Comparison of ENCODE assay signal across 12 cellular contexts in the genomic region with DNA sequence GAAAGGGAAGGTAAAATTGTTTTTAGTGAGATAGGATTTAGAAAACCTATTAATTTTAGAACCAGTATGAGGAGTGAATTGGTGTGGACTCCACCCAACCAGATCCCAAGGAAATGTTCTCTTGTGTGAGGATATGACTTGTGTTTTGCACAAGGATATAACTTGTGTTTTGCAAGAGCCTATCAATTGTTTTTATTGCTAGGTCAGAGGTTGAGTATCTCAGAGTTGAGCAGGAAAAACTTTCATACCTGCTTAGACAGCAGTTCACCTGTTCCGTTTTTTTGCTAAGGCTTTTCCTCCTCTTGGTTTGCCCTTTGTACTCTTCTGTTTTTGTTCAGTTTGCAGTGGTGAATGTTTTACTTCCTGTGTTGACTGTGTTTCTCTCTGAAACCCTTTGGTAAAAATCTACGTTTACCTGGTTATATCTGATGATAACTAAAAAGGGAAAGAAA. TPM values are rescaled to one million over a fixed set of nuclear protein-coding genes. Genes with fewer than 3 reads are reported as not detected.
DNase-seq lines count a peak whose midpoint lies in the region; ATAC-seq, FAIRE-seq and TF ChIP-seq lines count a peak whose summit lies in the region.
"Had no signal": no experiment of that assay in that cellular context is flagged by ENCODE, and none has a peak within 500 bp of the region (broad histone marks: within the 10 kb centered on the region; RNA-seq: fewer than 3 reads in every experiment).

No MANE protein-coding gene starts in this region.

- no peaks in the 10 kb centered on the region for H3K9me3 Mint-ChIP-seq in CD4-positive, alpha-beta memory T cell

- H3K27ac Mint-ChIP-seq in CD4-positive, alpha-beta memory T cell, result peak overlapping the region; percentile 48 to 93 (median 88)

- peak overlapping the region in 7 of 8 donors; percentile 5 to 76 (median 67) for H3K4me3 Mint-ChIP-seq in CD4-positive, alpha-beta memory T cell

- H3K27me3 Mint-ChIP-seq in CD4-positive, alpha-beta memory T cell, result no peaks in the 10 kb centered on the region

- H3K36me3 Mint-ChIP-seq in CD4-positive, alpha-beta memory T cell, result peaks cover 30 to 56% of the 10 kb centered on the region in 2 donors

- no peak for FAIRE-seq in GM12891 (lab: Jason Lieb, UNC)

- no peak for TF ChIP-seq CTCF in Peyer's patch (IDR thresholded peaks at IDR 0.05)
- no peak for TF ChIP-seq CTCF in neutrophil (IDR thresholded peaks at IDR 0.05)

- H3K4me1 ChIP-seq in CD4-positive, alpha-beta memory T cell (ENCODE audit: insufficient read depth, low read length), result peaks cover 49% of the 10 kb centered on the region
- peaks cover 0 to 57% (median 4%) of the 10 kb centered on the region in 4 donors for H3K4me1 ChIP-seq in Peyer's patch
- H3K4me1 ChIP-seq in duodenal mucosa (ENCODE audit: control insufficient read depth in 1 of 2, insufficient read depth in 2 of 2, low read length in 2 of 2), result peaks cover 31 to 33% of the 10 kb centered on the region in 2 donors
- H3K4me1 ChIP-seq in neutrophil (ENCODE audit: control insufficient read depth in 1 of 2, insufficient read depth in 1 of 2, low read depth in 1 of 2, low read length in 1 of 2), result peaks cover 23 to 25% of the 10 kb centered on the region in 2 experiments

- ATAC-seq in GM18517 (IDR thresholded peaks at IDR 0.05; ENCODE audit: unreplicated experiment) (no peak), HG03025 (IDR thresholded peaks at IDR 0.05; ENCODE audit: low FRiP score, unreplicated experiment) (no peak)

- DNase-seq in CD4-positive, alpha-beta memory T cell, result no peak
- DNase-seq in Peyer's patch, result no peak
- DNase-seq in GF-D8 (lab: John Stamatoyannopoulos, UW), result no peak
- no peak for DNase-seq in GM12891 (ENCODE audit: insufficient read length, low spot score)
- DNase-seq: COR-L47; effector CD4-positive, alpha-beta T cell; retina had no signal

- H3K4me3 ChIP-seq in CD4-positive, alpha-beta memory T cell (ENCODE audit: low read length in 2 of 2), result no peak overlapping the region
- no peak overlapping the region for H3K4me3 ChIP-seq in Peyer's patch
- peak overlapping the region in 1 of 2 donors; percentile 19 for H3K4me3 ChIP-seq in duodenal mucosa (ENCODE audit: low read depth in 1 of 2, low read length in 2 of 2)
- H3K4me3 ChIP-seq in neutrophil (ENCODE audit: low read depth in 1 of 2, low read length in 1 of 2), result no peak overlapping the region

- intact Hi-C loops in CD4-positive, alpha-beta memory T cell (cut with micrococcal nuclease), result no loop called here

- peaks cover 15% of the 10 kb centered on the region for H3K36me3 ChIP-seq in CD4-positive, alpha-beta memory T cell (ENCODE audit: insufficient read depth, low read length)
- H3K36me3 ChIP-seq in Peyer's patch (peaks cover 0 to 42% (median 0%) of the 10 kb centered on the region in 3 donors), duodenal mucosa (ENCODE audit: control insufficient read depth in 1 of 2, insufficient read depth in 2 of 2, low read length in 2 of 2) (peaks cover 14 to 43% of the 10 kb centered on the region in 2 donors), neutrophil (peaks cover 57% of the 10 kb centered on the region)

- peak overlapping the region; percentile 27 for H3K27ac ChIP-seq in CD4-positive, alpha-beta memory T cell (ENCODE audit: low read depth, low read length)
- peak overlapping the region in 3 of 4 donors; percentile 58 to 77 (median 71) for H3K27ac ChIP-seq in Peyer's patch
- peak overlapping the region; percentile 22 for H3K27ac ChIP-seq in duodenal mucosa (ENCODE audit: low read depth, low read length)
- peak overlapping the region; percentile 38 for H3K27ac ChIP-seq in neutrophil

- H3K4me1 Mint-ChIP-seq in CD4-positive, alpha-beta memory T cell, result peaks cover 36 to 41% (median 40%) of the 10 kb centered on the region in 4 donors

- H3K9ac ChIP-seq in duodenal mucosa (ENCODE audit: low read depth in 1 of 2, low read length in 2 of 2), result peak overlapping the region; percentile 33 to 43

- H3K27me3 ChIP-seq in CD4-positive, alpha-beta memory T cell (ENCODE audit: insufficient read depth, low read length), result no peaks in the 10 kb centered on the region
- no peaks in the 10 kb centered on the region for H3K27me3 ChIP-seq in Peyer's patch
- no peaks in the 10 kb centered on the region for H3K27me3 ChIP-seq in duodenal mucosa (ENCODE audit: control insufficient read depth in 1 of 2, insufficient read depth in 2 of 2, low read length in 2 of 2)
- no peaks in the 10 kb centered on the region for H3K27me3 ChIP-seq in neutrophil

- CTCF ChIA-PET in CD4-positive, alpha-beta memory T cell (lab: Charles Lee; ENCODE audit: partially characterized antibody), result interaction anchor here (0.7 kb wide), 1 partner anchor 178 kb away, joined by 3 read pairs; the partner anchor contains the start of gene RPL27

- POLR2A ChIA-PET in CD4-positive, alpha-beta memory T cell (lab: Charles Lee; ENCODE audit: partially characterized antibody), result interaction anchor here (1.2 kb wide), 1 partner anchor 140 kb away, joined by 5 read pairs; no protein-coding TSS in a partner anchor

- no peaks in the 10 kb centered on the region for H3K9me3 ChIP-seq in CD4-positive, alpha-beta memory T cell (ENCODE audit: control insufficient read depth in 1 of 2, low read length in 2 of 2)
- H3K9me3 ChIP-seq in Peyer's patch (no peaks in the 10 kb centered on the region), duodenal mucosa (ENCODE audit: control insufficient read depth in 1 of 2, low read length in 2 of 2) (no peaks in the 10 kb centered on the region), neutrophil (no peaks in the 10 kb centered on the region)

- TF ChIP-seq POLR2A in Peyer's patch (IDR thresholded peaks at IDR 0.05) (peak; percentile 15 to 67), GM12891 (IDR thresholded peaks at IDR 0.05; ENCODE audit: low read depth, low read length) (no peak)

TF ChIP-seq in GM12891, 5 proteins besides CTCF, POLR2A, EP300 and RAD21:
- TF ChIP-seq TAF1 (IDR thresholded peaks at IDR 0.05; ENCODE audit: low read depth, low read length) (no peak), PAX5 (IDR thresholded peaks at IDR 0.05; ENCODE audit: insufficient read depth, low read length, severe bottlenecking) (no peak), POU2F2 (IDR thresholded peaks at IDR 0.05; ENCODE audit: low read depth, low read length) (no peak), POLR2AphosphoS5 (IDR thresholded peaks at IDR 0.05; ENCODE audit: low read depth, low read length) (no peak), SPI1 (IDR thresholded peaks at IDR 0.05; ENCODE audit: low read depth, low read length) (no peak)
TF ChIP-seq in GM12891: peak in this region for 0.

RNA-seq across cellular contexts. Expression of gene NBR1, which starts 5.1 kb away (rescaled TPM):
- 10 to 100 TPM; 90.3 to 93.2 TPM for total RNA-seq in CD4-positive, alpha-beta memory T cell
- 10 to 100 TPM; 66.1 to 76.3 TPM for polyA plus RNA-seq in CD4-positive, alpha-beta memory T cell
- total RNA-seq in Peyer's patch, result 100 to 1,000 TPM; 102 to 139 (median 127) TPM
- 26.6 TPM for polyA plus RNA-seq in GM12891 (2012; ENCODE audit: low read depth, missing spikeins)

RNA-seq across cellular contexts. Expression of gene TMEM106A, which starts 35.5 kb away (rescaled TPM):
- 10 to 100 TPM; 12.5 to 12.8 TPM for total RNA-seq in CD4-positive, alpha-beta memory T cell
- 1 to 10 TPM; 1.5 to 3.5 TPM for polyA plus RNA-seq in CD4-positive, alpha-beta memory T cell
- 10 to 100 TPM in 3 of 4 donors, 1 to 10 TPM in 1; 7.1 to 54.5 (median 15.3) TPM for total RNA-seq in Peyer's patch
- 4.0 TPM for polyA plus RNA-seq in GM12891 (2012; ENCODE audit: low read depth, missing spikeins)

RNA-seq across cellular contexts. Expression of gene BRCA1, which starts 51.0 kb away (rescaled TPM):
- total RNA-seq in CD4-positive, alpha-beta memory T cell, result 1 to 10 TPM; 4.8 to 6.0 TPM
- 1 to 10 TPM; 1.1 TPM for polyA plus RNA-seq in CD4-positive, alpha-beta memory T cell
- total RNA-seq in Peyer's patch, result 10 to 100 TPM in 3 of 4 donors, 1 to 10 TPM in 1; 9.0 to 38.0 (median 14.2) TPM
- polyA plus RNA-seq in GM12891 (2012; ENCODE audit: low read depth, missing spikeins), result 19.3 TPM

RNA-seq across cellular contexts. Expression of gene CCDC200, which starts 52.3 kb away (rescaled TPM):
- total RNA-seq in CD4-positive, alpha-beta memory T cell, result 1 to 10 TPM; 1.3 to 2.1 TPM
- under 1 TPM in 1 of 2 donors, not detected in 1; 0.70 TPM for polyA plus RNA-seq in CD4-positive, alpha-beta memory T cell
- 1 to 10 TPM in 1 of 4 donors, not detected in 3; 1.5 TPM for total RNA-seq in Peyer's patch
- 2.0 TPM for polyA plus RNA-seq in GM12891 (2012; ENCODE audit: low read depth, missing spikeins)
- total RNA-seq: NCI-H460 had no signal

RNA-seq across cellular contexts. Expression of gene RNU2-1, which starts 57.6 kb away (rescaled TPM):
- total RNA-seq in CD4-positive, alpha-beta memory T cell, result 1,000 to 10,000 TPM; 2,221 to 3,168 TPM
- not detected for polyA plus RNA-seq in CD4-positive, alpha-beta memory T cell
- not detected for total RNA-seq in Peyer's patch
- polyA plus RNA-seq in GM12891 (2012; ENCODE audit: low read depth, missing spikeins), result not detected
- total RNA-seq: NCI-H460 had no signal
